ENCODE assay signal across 6 cellular contexts in the genomic region with DNA sequence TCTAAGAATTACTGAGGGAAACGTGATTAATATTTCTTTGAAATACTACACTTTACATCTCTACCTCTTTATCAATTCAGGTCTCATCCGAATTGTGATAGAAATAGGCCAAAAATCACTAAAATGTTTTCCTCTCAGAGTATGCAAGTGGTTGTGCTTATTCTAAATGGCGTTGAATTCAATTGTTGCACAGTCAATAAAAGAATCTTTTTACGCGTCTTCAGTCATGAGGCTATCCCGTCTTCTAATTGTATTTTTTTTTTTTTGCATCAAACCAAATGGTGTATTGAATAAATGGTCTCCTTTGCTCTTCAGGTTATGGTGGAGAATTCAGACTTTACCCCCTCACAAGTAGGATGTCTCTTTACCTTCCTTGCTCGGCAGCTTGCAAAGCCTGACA.
"Had no signal": no experiment of that assay in that cellular context is flagged by ENCODE, and none has a peak within 500 bp of the region (broad histone marks: within the 10 kb centered on the region; RNA-seq: fewer than 3 reads in every experiment).

No MANE protein-coding gene starts in this region.

- H3K9me3 Mint-ChIP-seq: IgD-negative memory B cell had no signal

- ATAC-seq: HepG2 had no signal

- H3K27me3 Mint-ChIP-seq: IgD-negative memory B cell had no signal

- H3K27ac ChIP-seq: HL-60 had no signal

- H3K4me1 Mint-ChIP-seq: IgD-negative memory B cell had no signal

- DNase-seq: IMR-90, KBM-7 had no signal

- FAIRE-seq: HepG2, HTR-8/SVneo had no signal

- H3K4me3 Mint-ChIP-seq: IgD-negative memory B cell had no signal
